Comparison of ENCODE assay signal across 18 cellular contexts in genomic region chr15:45134046-45134445, GRCh38. TPM values are rescaled to one million over a fixed set of nuclear protein-coding genes. Genes with fewer than 3 reads are reported as not detected.
DNase-seq lines count a peak whose midpoint lies in the region; ATAC-seq and TF ChIP-seq lines count a peak whose summit lies in the region.
"Had no signal": no experiment of that assay in that cellular context is flagged by ENCODE, and none has a peak within 500 bp of the region (broad histone marks: within the 10 kb centered on the region; RNA-seq: fewer than 3 reads in every experiment).

No MANE protein-coding gene starts in this region.

- H3K27ac Mint-ChIP-seq in GM23338 (no peak overlapping the region), T-helper 17 cell (no peak overlapping the region), memory B cell (no peak overlapping the region)
- H3K27ac Mint-ChIP-seq: CD8-positive, alpha-beta T cell had no signal

- TF ChIP-seq POLR2A in thyroid gland (IDR thresholded peaks at IDR 0.05) (no peak), erythroblast (IDR thresholded peaks at IDR 0.05; ENCODE audit: low read length) (no peak)

- H3K4me1 Mint-ChIP-seq in GM23338: peaks cover 3% of the 10 kb centered on the region; the same call in 2 of the 3 replicates
- H3K4me1 Mint-ChIP-seq in T-helper 17 cell: peaks cover 7% of the 10 kb centered on the region
- peaks cover 8% of the 10 kb centered on the region for H3K4me1 Mint-ChIP-seq in memory B cell

- H3K79me2 ChIP-seq in GM23338 (replicated peaks; ENCODE audit: insufficient read depth): no peaks in the 10 kb centered on the region

- H3F3A ChIP-seq in GM23338 (replicated peaks; ENCODE audit: low read depth): no peaks in the 10 kb centered on the region

- H3K4me2 ChIP-seq in GM23338: no peak overlapping the region

- no peak for TF ChIP-seq CTCF in GM23338 (conservative IDR thresholded peaks at IDR 0.05; ENCODE audit: low read depth in 2 of 2)
- no peak for TF ChIP-seq CTCF in thyroid gland (IDR thresholded peaks at IDR 0.05)

- ATAC-seq in GM23338 (no peak), T-helper 17 cell (no peak), memory B cell (ENCODE audit: low read depth) (no peak)
- ATAC-seq in activated CD4-positive, CD25-positive, alpha-beta regulatory T cell treated with anti-CD3 and anti-CD28 coated beads, Interleukin-2, amount 50 U/mL, for 24 hours: no peak
- ATAC-seq: CD8-positive, alpha-beta T cell; HCT116 had no signal

- H3K27me3 ChIP-seq in GM23338 (ENCODE audit: insufficient read depth) (peaks cover 94% of the 10 kb centered on the region), thyroid gland (no peaks in the 10 kb centered on the region)

- H3K27me3 Mint-ChIP-seq in GM23338 (ENCODE audit: insufficient read depth, low read depth, poor library complexity): peaks cover 72% of the 10 kb centered on the region
- peaks cover 66% of the 10 kb centered on the region for H3K27me3 Mint-ChIP-seq in T-helper 17 cell
- peaks cover 21% of the 10 kb centered on the region for H3K27me3 Mint-ChIP-seq in memory B cell

- 87 to 90% methylated on average over 7 of the region's 7 CpGs for WGBS in thyroid gland, 2 donors

- no peaks in the 10 kb centered on the region for H3K9me2 ChIP-seq in GM23338 (ENCODE audit: insufficient read depth)

- no peak overlapping the region for H3K4me3 Mint-ChIP-seq in GM23338
- peak overlapping the region; percentile 65 for H3K4me3 Mint-ChIP-seq in T-helper 17 cell
- H3K4me3 Mint-ChIP-seq in memory B cell: peak overlapping the region; percentile 65

- H3K9me3 Mint-ChIP-seq in GM23338 (no peaks in the 10 kb centered on the region; the same call in 2 of the 3 replicates), memory B cell (no peaks in the 10 kb centered on the region)
- H3K9me3 Mint-ChIP-seq: CD8-positive, alpha-beta T cell had no signal

- intact Hi-C loops in thyroid gland (cut with DNase I): no loop called here

- H3K4me3 ChIP-seq in GM23338: no peak overlapping the region
- no peak overlapping the region for H3K4me3 ChIP-seq in thyroid gland (replicated peaks in 1 of 3)
- H3K4me3 ChIP-seq: BLaER1 treated with 17β-estradiol and CSF1 and Interleukin-3, amounts not matched to agents 10 nM and 100 nM; GM23248 had no signal

- no peaks in the 10 kb centered on the region; the same call in 1 of the 2 replicates for H4K20me1 ChIP-seq in GM23338 (replicated peaks; ENCODE audit: insufficient read depth)
- H4K20me1 ChIP-seq: BLaER1 treated with 17β-estradiol and CSF1 and Interleukin-3, amounts not matched to agents 10 nM and 100 nM had no signal

- no peak overlapping the region for H3K27ac ChIP-seq in GM23338 (ENCODE audit: low read depth)
- peak overlapping the region; percentile 51 to 96 (median 90) for H3K27ac ChIP-seq in thyroid gland
- H3K27ac ChIP-seq in caudate nucleus (ENCODE audit: low read depth, low read length): no peak overlapping the region
- H3K27ac ChIP-seq: BLaER1 treated with 17β-estradiol and CSF1 and Interleukin-3, amounts not matched to agents 10 nM and 100 nM; GM23248 had no signal

- H3K4me1 ChIP-seq in GM23338 (ENCODE audit: insufficient read depth) (peaks cover 7% of the 10 kb centered on the region; the same call in 1 of the 2 replicates), thyroid gland (peaks cover 44 to 47% of the 10 kb centered on the region in 2 donors)

- H3K9me3 ChIP-seq in T-helper 17 cell (ENCODE audit: control insufficient read depth, low read length, poor library complexity, severe bottlenecking) (no peaks in the 10 kb centered on the region), thyroid gland (no peaks in the 10 kb centered on the region)

- H3K36me3 Mint-ChIP-seq in GM23338 (ENCODE audit: low read depth) (no peaks in the 10 kb centered on the region; the same call in 2 of the 3 replicates), T-helper 17 cell (ENCODE audit: low read depth) (peaks cover 5% of the 10 kb centered on the region), memory B cell (no peaks in the 10 kb centered on the region)
- H3K36me3 Mint-ChIP-seq: CD8-positive, alpha-beta T cell had no signal

- no peak overlapping the region for H2AFZ ChIP-seq in GM23338
- H2AFZ ChIP-seq: GM23248 had no signal

- DNase-seq in GM23338 (ENCODE audit: low spot score) (no peak), T-helper 17 cell (no peak), memory B cell (ENCODE audit: low spot score in 2 of 2) (no peak), thyroid gland (no peak), erythroblast (lab: John Stamatoyannopoulos, UW) (no peak), caudate nucleus (lab: John Stamatoyannopoulos, UW) (no peak)
- DNase-seq: CD8-positive, alpha-beta T cell; DMS153; GM23248; Kasumi-1; NCI-H1694; NCI-H2081; NCI-H345 had no signal

- H3K36me3 ChIP-seq in GM23338 (ENCODE audit: insufficient read depth) (no peaks in the 10 kb centered on the region), thyroid gland (peaks cover 6 to 10% of the 10 kb centered on the region in 2 donors)
- H3K36me3 ChIP-seq: BLaER1 treated with 17β-estradiol and CSF1 and Interleukin-3, amounts not matched to agents 10 nM and 100 nM had no signal

TF ChIP-seq in GM23338, 12 proteins besides CTCF, POLR2A, EP300 and RAD21:
- no peak for TF ChIP-seq EZH2phosphoT487 (IDR thresholded peaks at IDR 0.05; ENCODE audit: unreplicated experiment)
- TF ChIP-seq EZH2 (IDR thresholded peaks at IDR 0.05; ENCODE audit: low read depth, unreplicated experiment): peak; percentile 27

RNA-seq across cellular contexts. Expression of gene DUOX1, which starts 4.3 kb away (rescaled TPM):
- total RNA-seq in GM23338 (2014; rRNA removed; shearing (Covaris generic)): 0.69 and 2.1 TPM in 2 replicates
- 0.66 and 0.73 TPM in 2 replicates for polyA plus RNA-seq in GM23338 (2016; fragmentation: Nextera tagmentation; extraction: Ambion mirVana)
- total RNA-seq in T-helper 17 cell (under 1 TPM in 1 of 2 donors, not detected in 1; 0.42 TPM), thyroid gland (100 to 1,000 TPM; 132 to 313 (median 234) TPM)
- total RNA-seq: CD8-positive, alpha-beta T cell; G401 had no signal

RNA-seq across cellular contexts. Expression of gene DUOXA1, which starts 4.4 kb away (rescaled TPM):
- not detected in 2 replicates for total RNA-seq in GM23338 (2014; rRNA removed; shearing (Covaris generic))
- not detected in 2 replicates for polyA plus RNA-seq in GM23338 (2016; fragmentation: Nextera tagmentation; extraction: Ambion mirVana)
- total RNA-seq in T-helper 17 cell: under 1 TPM in 1 of 2 donors, not detected in 1; 0.57 TPM
- 100 to 1,000 TPM in 3 of 4 donors, 10 to 100 TPM in 1; 97.0 to 187 (median 150) TPM for total RNA-seq in thyroid gland
- total RNA-seq: CD8-positive, alpha-beta T cell; G401 had no signal

RNA-seq across cellular contexts. Expression of gene DUOXA2, which starts 19.9 kb away (rescaled TPM):
- not detected in 2 replicates for total RNA-seq in GM23338 (2014; rRNA removed; shearing (Covaris generic))
- polyA plus RNA-seq in GM23338 (2016; fragmentation: Nextera tagmentation; extraction: Ambion mirVana): not detected in 2 replicates
- total RNA-seq in T-helper 17 cell (not detected), thyroid gland (10 to 100 TPM; 11.8 to 48.4 (median 27.0) TPM)
- total RNA-seq: CD8-positive, alpha-beta T cell; G401; GM23248; MCF 10A had no signal
- polyA plus RNA-seq: GM23248 had no signal

RNA-seq across cellular contexts. Expression of gene DUOX2, which starts 20.1 kb away (rescaled TPM):
- not detected in 2 replicates for total RNA-seq in GM23338 (2014; rRNA removed; shearing (Covaris generic))
- not detected in 2 replicates for polyA plus RNA-seq in GM23338 (2016; fragmentation: Nextera tagmentation; extraction: Ambion mirVana)
- under 1 TPM in 1 of 2 donors, not detected in 1; 0.27 TPM for total RNA-seq in T-helper 17 cell
- 100 to 1,000 TPM in 2 of 4 donors, 10 to 100 TPM in 2; 44.5 to 238 (median 152) TPM for total RNA-seq in thyroid gland
- total RNA-seq: G401, GM23248 had no signal

RNA-seq across cellular contexts. Expression of gene SHF, which starts 53.7 kb away (rescaled TPM):
- 15.1 and 15.6 TPM in 2 replicates for total RNA-seq in GM23338 (2014; rRNA removed; shearing (Covaris generic))
- 5.8 and 6.6 TPM in 2 replicates for polyA plus RNA-seq in GM23338 (2016; fragmentation: Nextera tagmentation; extraction: Ambion mirVana)
- total RNA-seq in T-helper 17 cell (1 to 10 TPM; 2.0 to 2.8 TPM), thyroid gland (10 to 100 TPM in 1 of 4 donors, 1 to 10 TPM in 3; 8.0 to 15.9 (median 8.7) TPM)

Comparison
In these comparisons a context has a peak if more than half of its experiments do, and no peak if none do; other contexts are left out.
1. H3K27ac ChIP-seq: peak in thyroid gland (3 of 3); none in GM23338 (single experiment) and caudate nucleus (single experiment).
2. RNA of gene DUOX1, which starts 4.3 kb away (total RNA-seq): 132 to 313 TPM in thyroid gland; 0.69 to 2.1 TPM in GM23338 and 0.42 TPM in T-helper 17 cell; every median in the first group is over 10 times any median in the second.
3. RNA of gene DUOXA1, which starts 4.4 kb away (total RNA-seq): 97.0 to 187 TPM in thyroid gland; 0.57 TPM in T-helper 17 cell and not detected in GM23338; every median in the first group is over 10 times any median in the second.
4. RNA of gene DUOXA2, which starts 19.9 kb away (total RNA-seq): 11.8 to 48.4 TPM in thyroid gland; not detected in GM23338 and not detected in T-helper 17 cell; every median in the first group is over 10 times any median in the second.